ENCODE assay signal across 10 cellular contexts in the genomic region with DNA sequence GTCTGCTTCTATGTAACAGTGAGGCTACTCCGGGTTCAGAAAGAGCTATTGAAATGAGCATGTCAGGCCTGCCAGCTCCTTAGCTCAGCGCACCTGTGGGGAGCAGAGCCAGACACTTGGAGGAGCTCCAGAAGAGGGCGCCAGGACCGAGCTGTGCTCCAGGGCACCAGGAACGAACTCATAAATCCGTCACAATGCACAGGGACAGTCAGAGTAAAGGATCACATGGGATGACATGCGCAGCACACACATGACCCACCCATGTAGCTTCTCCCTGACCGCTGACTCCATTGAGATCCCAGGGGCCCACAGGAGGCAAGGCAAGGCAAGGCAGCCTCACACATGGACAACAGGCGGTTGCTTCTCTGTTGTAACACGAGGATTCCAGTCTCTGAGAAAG. TPM values are rescaled to one million over a fixed set of nuclear protein-coding genes. Genes with fewer than 3 reads are reported as not detected.
DNase-seq lines count a peak whose midpoint lies in the region; ATAC-seq and TF ChIP-seq lines count a peak whose summit lies in the region.
"Had no signal": no experiment of that assay in that cellular context is flagged by ENCODE, and none has a peak within 500 bp of the region (broad histone marks: within the 10 kb centered on the region; RNA-seq: fewer than 3 reads in every experiment).

No MANE protein-coding gene starts in this region.

- no peaks in the 10 kb centered on the region for H3K9me3 ChIP-seq in right lobe of liver
- H3K9me3 ChIP-seq in sigmoid colon = no peaks in the 10 kb centered on the region

- CTCF ChIA-PET in activated CD8-positive, alpha-beta T cell treated with anti-CD3 and anti-CD28 coated beads, Interleukin-2, amount 10 ng/mL, durations not matched to agents 7 days and 5 days (lab: Charles Lee) = interaction anchor here (0.7 to 5.5 kb wide), 14 partner anchors 9 to 134 kb away, joined by 3 to 93 read pairs (median 3); no protein-coding TSS in a partner anchor

- no peak overlapping the region for H3K4me3 ChIP-seq in HL-60 (replicated peaks; ENCODE audit: insufficient read depth, low read length)
- H3K4me3 ChIP-seq in right lobe of liver = no peak overlapping the region
- H3K4me3 ChIP-seq in sigmoid colon = no peak overlapping the region
- H3K4me3 ChIP-seq: coronary artery had no signal

- H3K27me3 ChIP-seq in HL-60 (ENCODE audit: insufficient read depth, poor library complexity, severe bottlenecking) = no peaks in the 10 kb centered on the region
- H3K27me3 ChIP-seq in right lobe of liver = no peaks in the 10 kb centered on the region
- no peaks in the 10 kb centered on the region for H3K27me3 ChIP-seq in sigmoid colon

- H3K27ac Mint-ChIP-seq in activated CD8-positive, alpha-beta T cell treated with anti-CD3 and anti-CD28 coated beads, Interleukin-2, amount 10 ng/mL, durations not matched to agents 7 days and 5 days = no peak overlapping the region

- H3K36me3 ChIP-seq in right lobe of liver (peaks cover 0 to 18% (median 1%) of the 10 kb centered on the region in 4 donors), sigmoid colon (no peaks in the 10 kb centered on the region)

- H3K4me3 Mint-ChIP-seq in activated CD8-positive, alpha-beta T cell treated with anti-CD3 and anti-CD28 coated beads, Interleukin-2, amount 10 ng/mL, durations not matched to agents 7 days and 5 days = no peak overlapping the region

- peaks cover 26% of the 10 kb centered on the region for H3K4me1 Mint-ChIP-seq in activated CD8-positive, alpha-beta T cell treated with anti-CD3 and anti-CD28 coated beads, Interleukin-2, amount 10 ng/mL, durations not matched to agents 7 days and 5 days (ENCODE audit: low read depth)

- peaks cover 1% of the 10 kb centered on the region for H3K36me3 Mint-ChIP-seq in activated CD8-positive, alpha-beta T cell treated with anti-CD3 and anti-CD28 coated beads, Interleukin-2, amount 10 ng/mL, durations not matched to agents 7 days and 5 days (ENCODE audit: low read depth)

- WGBS in right lobe of liver (ENCODE audit: insufficient coverage, low coverage, low lambda C conversion rate, missing lambda C conversion rate) = 50% methylated on average over 2 of the region's 10 CpGs
- 78 to 87% methylated on average over 10 of the region's 10 CpGs for WGBS in sigmoid colon, 2 donors

- H3K27me3 Mint-ChIP-seq in activated CD8-positive, alpha-beta T cell treated with anti-CD3 and anti-CD28 coated beads, Interleukin-2, amount 10 ng/mL, durations not matched to agents 7 days and 5 days (ENCODE audit: low read depth) = no peaks in the 10 kb centered on the region

- ATAC-seq in activated CD8-positive, alpha-beta T cell treated with anti-CD3 and anti-CD28 coated beads, Interleukin-2, amount 10 ng/mL, durations not matched to agents 7 days and 5 days = peak; percentile 32
- ATAC-seq in right lobe of liver = peak; percentile 23 to 51 (median 26)
- no peak for ATAC-seq in HG02798 (IDR thresholded peaks at IDR 0.05; ENCODE audit: poor library complexity, unreplicated experiment)
- ATAC-seq in HG03460 (IDR thresholded peaks at IDR 0.05; ENCODE audit: unreplicated experiment) = no peak

- TF ChIP-seq CTCF in HL-60 (IDR thresholded peaks at IDR 0.05; ENCODE audit: insufficient read depth, low read length) = peak; percentile 3
- TF ChIP-seq CTCF in right lobe of liver (IDR thresholded peaks at IDR 0.05) = no peak
- peak in 1 of 4 experiments; percentile 9 for TF ChIP-seq CTCF in sigmoid colon (IDR thresholded peaks at IDR 0.05)

- H3K4me1 ChIP-seq in right lobe of liver (no peaks in the 10 kb centered on the region), sigmoid colon (no peaks in the 10 kb centered on the region)

- TF ChIP-seq POLR2A in right lobe of liver (IDR thresholded peaks at IDR 0.05) (no peak), sigmoid colon (IDR thresholded peaks at IDR 0.05) (no peak)

- intact Hi-C loops in right lobe of liver (cut with DNase I) (no loop called here), sigmoid colon (cut with DNase I) (no loop called here)

- H3K27ac ChIP-seq in HL-60 (replicated peaks) (no peak overlapping the region), right lobe of liver (no peak overlapping the region), sigmoid colon (no peak overlapping the region)
- H3K27ac ChIP-seq: coronary artery had no signal

- H3K9me3 Mint-ChIP-seq in activated CD8-positive, alpha-beta T cell treated with anti-CD3 and anti-CD28 coated beads, Interleukin-2, amount 10 ng/mL, durations not matched to agents 7 days and 5 days (ENCODE audit: insufficient read depth) = no peaks in the 10 kb centered on the region

- no peak for TF ChIP-seq EP300 in sigmoid colon (IDR thresholded peaks at IDR 0.05)

- POLR2A ChIA-PET in activated CD8-positive, alpha-beta T cell treated with anti-CD3 and anti-CD28 coated beads, Interleukin-2, amount 10 ng/mL, durations not matched to agents 7 days and 5 days (lab: Charles Lee) = interaction anchor here (1.0 kb wide), 1 partner anchor 245 kb away, joined by 3 read pairs; a partner anchor contains a TSS

- DNase-seq in ELF-1 (ENCODE audit: low read depth, low spot score) = peak; percentile 50
- DNase-seq in HL-60 (ENCODE audit: low read depth in 1 of 2, low spot score in 1 of 2) = peak in 1 of 2 experiments; percentile 5
- DNase-seq in activated CD8-positive, alpha-beta T cell treated with anti-CD3 and anti-CD28 coated beads, Interleukin-2, amount 10 ng/mL, durations not matched to agents 7 days and 5 days = peak; percentile 42
- no peak for DNase-seq in right lobe of liver
- DNase-seq in NCI-H1105 (lab: John Stamatoyannopoulos, UW) = no peak
- DNase-seq in sigmoid colon = no peak
- DNase-seq: NCI-H1694 had no signal

RNA-seq across cellular contexts. Expression of a gene that starts 26.0 kb away (rescaled TPM):
- 10 to 100 TPM; 33.8 to 37.0 TPM for total RNA-seq in activated CD8-positive, alpha-beta T cell treated with anti-CD3 and anti-CD28 coated beads, Interleukin-2, amount 10 ng/mL, durations not matched to agents 7 days and 5 days
- total RNA-seq in right lobe of liver (10 to 100 TPM; 11.1 to 34.5 (median 16.5) TPM), sigmoid colon (10 to 100 TPM; 31.9 to 39.9 (median 35.6) TPM)
- polyA plus RNA-seq in sigmoid colon = 10 to 100 TPM in 1 of 3 donors, 1 to 10 TPM in 2; 7.8 to 16.5 (median 9.0) TPM

Comparison
In these comparisons a context has a peak if more than half of its experiments do, and no peak if none do; other contexts are left out.
1. DNase-seq: peak in ELF-1 (single experiment) and activated CD8-positive, alpha-beta T cell treated with anti-CD3 and anti-CD28 coated beads, Interleukin-2, amount 10 ng/mL, durations not matched to agents 7 days and 5 days (single experiment); none in right lobe of liver (0 of 3), NCI-H1105 (single experiment) and sigmoid colon (single experiment).
2. ATAC-seq: peak in activated CD8-positive, alpha-beta T cell treated with anti-CD3 and anti-CD28 coated beads, Interleukin-2, amount 10 ng/mL, durations not matched to agents 7 days and 5 days (single experiment) and right lobe of liver (4 of 4); none in HG02798 (single experiment) and HG03460 (single experiment).